ENCODE assay signal across 22 cellular contexts in genomic region chr5:6473284-6473683, GRCh38. TPM values are rescaled to one million over a fixed set of nuclear protein-coding genes. Genes with fewer than 3 reads are reported as not detected.
DNase-seq lines count a peak whose midpoint lies in the region; ATAC-seq and TF ChIP-seq lines count a peak whose summit lies in the region.
"Had no signal": no experiment of that assay in that cellular context is flagged by ENCODE, and none has a peak within 500 bp of the region (broad histone marks: within the 10 kb centered on the region; RNA-seq: fewer than 3 reads in every experiment).

No MANE protein-coding gene starts in this region.

- no peak for ATAC-seq in HG03280 (IDR thresholded peaks at IDR 0.05; ENCODE audit: unreplicated experiment)
- ATAC-seq in HG03097 (IDR thresholded peaks at IDR 0.05; ENCODE audit: low FRiP score, unreplicated experiment), result no peak
- ATAC-seq: A549, HCT116, HepG2, K562 had no signal

- peaks cover 13% of the 10 kb centered on the region for H3K27me3 Mint-ChIP-seq in glutamatergic neuron (ENCODE audit: unreplicated experiment)

- peaks cover 23% of the 10 kb centered on the region for H3K4me1 Mint-ChIP-seq in glutamatergic neuron (ENCODE audit: low read depth, unreplicated experiment)

- H3K9me3 Mint-ChIP-seq in glutamatergic neuron (ENCODE audit: unreplicated experiment), result peaks cover 10% of the 10 kb centered on the region

- peak overlapping the region; percentile 31 for H3K4me3 Mint-ChIP-seq in glutamatergic neuron (ENCODE audit: unreplicated experiment)

- H3K27ac Mint-ChIP-seq in glutamatergic neuron (ENCODE audit: unreplicated experiment), result peak overlapping the region; percentile 35

- TF ChIP-seq CTCF in glutamatergic neuron (IDR thresholded peaks at IDR 0.05; ENCODE audit: partially characterized antibody, unreplicated experiment) (no peak), GM20000 (IDR thresholded peaks at IDR 0.05; ENCODE audit: extremely low read depth, missing control alignments) (no peak)

- no peaks in the 10 kb centered on the region for H3K36me3 Mint-ChIP-seq in glutamatergic neuron (ENCODE audit: unreplicated experiment)

- DNase-seq in Daoy (ENCODE audit: low read depth), result peak; percentile 33
- peak; percentile 2 for DNase-seq in MV-4-11 (lab: John Stamatoyannopoulos, UW)
- peak; percentile 69 for DNase-seq in glutamatergic neuron
- DNase-seq in islet precursor cell, result peak; percentile 21
- DNase-seq in GM20000 (ENCODE audit: low spot score), result no peak
- no peak for DNase-seq in erythroblast (lab: John Stamatoyannopoulos, UW)
- DNase-seq: BE2C, DMS53, EL, MM.1S, NCI-H1436 treated with DMSO at 0.1 percent for 48 hours, NCI-H2029, NCI-H446 treated with DMSO at 0.1 percent for 48 hours, NCI-H526 treated with DMSO at 0.1 percent for 48 hours, OCI-M1, SHP77 treated with DMSO at 0.1 percent for 48 hours had no signal

- no peak for TF ChIP-seq POLR2A in erythroblast (IDR thresholded peaks at IDR 0.05; ENCODE audit: low read length)

RNA-seq across cellular contexts. Expression of gene UBE2QL1, which starts 24.6 kb away (rescaled TPM):
- total RNA-seq in Daoy (2014; rRNA removed; shearing (Covaris generic)), result 0.40 and 0.65 TPM in 2 replicates
- 4.5 TPM for total RNA-seq in glutamatergic neuron (ENCODE audit: unreplicated experiment)
- total RNA-seq: HepG2, K562 had no signal

Comparison
In these comparisons a context has a peak if more than half of its experiments do, and no peak if none do; other contexts are left out.
1. DNase-seq: peak in Daoy (single experiment), MV-4-11 (single experiment), glutamatergic neuron (single experiment) and islet precursor cell (single experiment); none in GM20000 (single experiment) and erythroblast (0 of 2).